Comparison of ENCODE assay signal across 2 cellular contexts in genomic region chr7:43454936-43455518, GRCh38.
TF ChIP-seq lines count a peak whose summit lies in the region.

No MANE protein-coding gene starts in this region.

TF ChIP-seq in K562, 482 proteins besides CTCF, POLR2A, EP300 and RAD21 (continued from another document):
- TF ChIP-seq, protein P1, sequence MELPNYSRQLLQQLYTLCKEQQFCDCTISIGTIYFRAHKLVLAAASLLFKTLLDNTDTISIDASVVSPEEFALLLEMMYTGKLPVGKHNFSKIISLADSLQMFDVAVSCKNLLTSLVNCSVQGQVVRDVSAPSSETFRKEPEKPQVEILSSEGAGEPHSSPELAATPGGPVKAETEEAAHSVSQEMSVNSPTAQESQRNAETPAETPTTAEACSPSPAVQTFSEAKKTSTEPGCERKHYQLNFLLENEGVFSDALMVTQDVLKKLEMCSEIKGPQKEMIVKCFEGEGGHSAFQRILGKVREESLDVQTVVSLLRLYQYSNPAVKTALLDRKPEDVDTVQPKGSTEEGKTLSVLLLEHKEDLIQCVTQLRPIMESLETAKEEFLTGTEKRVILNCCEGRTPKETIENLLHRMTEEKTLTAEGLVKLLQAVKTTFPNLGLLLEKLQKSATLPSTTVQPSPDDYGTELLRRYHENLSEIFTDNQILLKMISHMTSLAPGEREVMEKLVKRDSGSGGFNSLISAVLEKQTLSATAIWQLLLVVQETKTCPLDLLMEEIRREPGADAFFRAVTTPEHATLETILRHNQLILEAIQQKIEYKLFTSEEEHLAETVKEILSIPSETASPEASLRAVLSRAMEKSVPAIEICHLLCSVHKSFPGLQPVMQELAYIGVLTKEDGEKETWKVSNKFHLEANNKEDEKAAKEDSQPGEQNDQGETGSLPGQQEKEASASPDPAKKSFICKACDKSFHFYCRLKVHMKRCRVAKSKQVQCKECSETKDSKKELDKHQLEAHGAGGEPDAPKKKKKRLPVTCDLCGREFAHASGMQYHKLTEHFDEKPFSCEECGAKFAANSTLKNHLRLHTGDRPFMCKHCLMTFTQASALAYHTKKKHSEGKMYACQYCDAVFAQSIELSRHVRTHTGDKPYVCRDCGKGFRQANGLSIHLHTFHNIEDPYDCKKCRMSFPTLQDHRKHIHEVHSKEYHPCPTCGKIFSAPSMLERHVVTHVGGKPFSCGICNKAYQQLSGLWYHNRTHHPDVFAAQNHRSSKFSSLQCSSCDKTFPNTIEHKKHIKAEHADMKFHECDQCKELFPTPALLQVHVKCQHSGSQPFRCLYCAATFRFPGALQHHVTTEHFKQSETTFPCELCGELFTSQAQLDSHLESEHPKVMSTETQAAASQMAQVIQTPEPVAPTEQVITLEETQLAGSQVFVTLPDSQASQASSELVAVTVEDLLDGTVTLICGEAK (IDR thresholded peaks at IDR 0.05) = peak; percentile 78
- TF ChIP-seq, protein P1 (CRISPR knock-in tag; IDR thresholded peaks at IDR 0.05) = no peak
- TF ChIP-seq GABPA (tag; conservative IDR thresholded peaks at IDR 0.05; ENCODE audit: low read depth) (0 out of 2 replicates have a peak, but pooled peaks have one; percentile 13), ZBTB12 (CRISPR knock-in tag; IDR thresholded peaks at IDR 0.05) (no peak), ARID3A (IDR thresholded peaks at IDR 0.05; ENCODE audit: borderline replicate concordance, low read depth, low read length) (peak; percentile 60; the same call in 1 of the 2 replicates), SMARCA4 (IDR thresholded peaks at IDR 0.05) (0 out of 2 replicates have a peak, but pooled peaks have one; percentile 21), CAMTA2 (CRISPR knock-in tag; conservative IDR thresholded peaks at IDR 0.05) (no peak), DACH1 (IDR thresholded peaks at IDR 0.05; ENCODE audit: partially characterized antibody) (no peak), DEAF1 (CRISPR knock-in tag; IDR thresholded peaks at IDR 0.05) (peak; percentile 21; the same call in 1 of the 2 replicates)

TF ChIP-seq in HepG2, 621 proteins besides CTCF, POLR2A, EP300 and RAD21 (continued from another document):
- TF ChIP-seq PAXIP1 (CRISPR knock-in tag; conservative IDR thresholded peaks at IDR 0.05) (no peak), ZNF136 (CRISPR knock-in tag; IDR thresholded peaks at IDR 0.05; ENCODE audit: low read depth) (no peak), NRL (CRISPR knock-in tag; IDR thresholded peaks at IDR 0.05; ENCODE audit: borderline replicate concordance) (no peak), SMC3 (IDR thresholded peaks at IDR 0.05; ENCODE audit: low read length) (peak; percentile 26; the same call in 1 of the 2 replicates), TRAFD1 (CRISPR knock-in tag; IDR thresholded peaks at IDR 0.05; ENCODE audit: borderline replicate concordance) (no peak), ZNF839 (CRISPR knock-in tag; IDR thresholded peaks at IDR 0.05; ENCODE audit: borderline replicate concordance) (no peak), LRRFIP1 (CRISPR knock-in tag; conservative IDR thresholded peaks at IDR 0.05) (no peak), RNF2 (conservative IDR thresholded peaks at IDR 0.05; ENCODE audit: low read depth) (no peak), PPARG (CRISPR knock-in tag; conservative IDR thresholded peaks at IDR 0.05) (no peak), ARID3A (IDR thresholded peaks at IDR 0.05; ENCODE audit: low read depth, low read length) (peak; percentile 78), SAP130 (CRISPR knock-in tag; IDR thresholded peaks at IDR 0.05; ENCODE audit: low read depth) (no peak), NFKB2 (CRISPR knock-in tag; IDR thresholded peaks at IDR 0.05; ENCODE audit: borderline replicate concordance) (no peak), PHF20 (CRISPR knock-in tag; IDR thresholded peaks at IDR 0.05) (no peak), TP53 (CRISPR knock-in tag; conservative IDR thresholded peaks at IDR 0.05) (no peak), KDM4B (CRISPR knock-in tag; IDR thresholded peaks at IDR 0.05) (no peak), NBN (conservative IDR thresholded peaks at IDR 0.05) (no peak), ZNF816 (CRISPR knock-in tag; IDR thresholded peaks at IDR 0.05; ENCODE audit: borderline replicate concordance) (0 out of 2 replicates have a peak, but pooled peaks have one; percentile 17), STAG1 (CRISPR knock-in tag; IDR thresholded peaks at IDR 0.05) (peak; percentile 50), ZNF468 (CRISPR knock-in tag; IDR thresholded peaks at IDR 0.05) (no peak), MTF2 (CRISPR knock-in tag; IDR thresholded peaks at IDR 0.05; ENCODE audit: borderline replicate concordance) (no peak)
- TF ChIP-seq, protein P2, sequence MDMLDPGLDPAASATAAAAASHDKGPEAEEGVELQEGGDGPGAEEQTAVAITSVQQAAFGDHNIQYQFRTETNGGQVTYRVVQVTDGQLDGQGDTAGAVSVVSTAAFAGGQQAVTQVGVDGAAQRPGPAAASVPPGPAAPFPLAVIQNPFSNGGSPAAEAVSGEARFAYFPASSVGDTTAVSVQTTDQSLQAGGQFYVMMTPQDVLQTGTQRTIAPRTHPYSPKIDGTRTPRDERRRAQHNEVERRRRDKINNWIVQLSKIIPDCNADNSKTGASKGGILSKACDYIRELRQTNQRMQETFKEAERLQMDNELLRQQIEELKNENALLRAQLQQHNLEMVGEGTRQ (IDR thresholded peaks at IDR 0.05; ENCODE audit: low read depth, low read length) = no peak
- TF ChIP-seq, protein P2 (CRISPR knock-in tag; IDR thresholded peaks at IDR 0.05; ENCODE audit: borderline replicate concordance) = no peak
- TF ChIP-seq, protein P3, sequence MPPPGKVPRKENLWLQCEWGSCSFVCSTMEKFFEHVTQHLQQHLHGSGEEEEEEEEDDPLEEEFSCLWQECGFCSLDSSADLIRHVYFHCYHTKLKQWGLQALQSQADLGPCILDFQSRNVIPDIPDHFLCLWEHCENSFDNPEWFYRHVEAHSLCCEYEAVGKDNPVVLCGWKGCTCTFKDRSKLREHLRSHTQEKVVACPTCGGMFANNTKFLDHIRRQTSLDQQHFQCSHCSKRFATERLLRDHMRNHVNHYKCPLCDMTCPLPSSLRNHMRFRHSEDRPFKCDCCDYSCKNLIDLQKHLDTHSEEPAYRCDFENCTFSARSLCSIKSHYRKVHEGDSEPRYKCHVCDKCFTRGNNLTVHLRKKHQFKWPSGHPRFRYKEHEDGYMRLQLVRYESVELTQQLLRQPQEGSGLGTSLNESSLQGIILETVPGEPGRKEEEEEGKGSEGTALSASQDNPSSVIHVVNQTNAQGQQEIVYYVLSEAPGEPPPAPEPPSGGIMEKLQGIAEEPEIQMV (CRISPR knock-in tag; IDR thresholded peaks at IDR 0.05; ENCODE audit: low read depth) = no peak
- TF ChIP-seq, protein P4, sequence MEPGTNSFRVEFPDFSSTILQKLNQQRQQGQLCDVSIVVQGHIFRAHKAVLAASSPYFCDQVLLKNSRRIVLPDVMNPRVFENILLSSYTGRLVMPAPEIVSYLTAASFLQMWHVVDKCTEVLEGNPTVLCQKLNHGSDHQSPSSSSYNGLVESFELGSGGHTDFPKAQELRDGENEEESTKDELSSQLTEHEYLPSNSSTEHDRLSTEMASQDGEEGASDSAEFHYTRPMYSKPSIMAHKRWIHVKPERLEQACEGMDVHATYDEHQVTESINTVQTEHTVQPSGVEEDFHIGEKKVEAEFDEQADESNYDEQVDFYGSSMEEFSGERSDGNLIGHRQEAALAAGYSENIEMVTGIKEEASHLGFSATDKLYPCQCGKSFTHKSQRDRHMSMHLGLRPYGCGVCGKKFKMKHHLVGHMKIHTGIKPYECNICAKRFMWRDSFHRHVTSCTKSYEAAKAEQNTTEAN (CRISPR knock-in tag; conservative IDR thresholded peaks at IDR 0.05) = no peak
